23 cellular contexts compared by ENCODE assay signal in the genomic region with DNA sequence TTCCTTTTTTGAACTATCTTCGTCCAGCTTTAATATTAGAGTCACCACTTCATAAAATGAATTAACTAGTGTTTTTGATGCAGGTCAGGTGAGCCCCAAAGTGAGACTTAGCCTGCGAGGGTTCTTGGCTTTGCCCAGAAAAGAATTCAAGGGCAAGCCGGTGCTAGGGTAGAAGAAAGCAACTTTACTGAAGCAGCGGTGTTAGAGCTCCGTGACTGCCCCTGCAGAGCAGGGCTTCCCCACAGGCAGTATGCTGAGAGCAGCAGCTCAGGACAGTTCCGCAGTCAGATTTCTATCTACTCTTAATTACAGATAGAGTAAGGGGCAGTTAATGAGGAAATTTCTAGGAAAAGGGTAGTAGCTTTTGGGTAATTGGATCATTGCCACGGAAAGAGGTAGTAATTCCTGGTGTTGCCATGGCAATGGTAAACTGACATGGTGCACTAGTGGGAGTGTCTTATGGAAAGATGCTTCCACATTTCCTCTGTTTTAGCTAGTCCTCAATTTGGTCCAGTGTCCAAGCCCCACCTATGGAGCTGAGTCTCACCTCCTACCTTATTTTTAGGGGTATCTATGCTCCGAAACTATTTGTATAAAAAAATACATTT.
"Had no signal": no experiment of that assay in that cellular context is flagged by ENCODE, and none has a peak within 500 bp of the region (broad histone marks: within the 10 kb centered on the region; RNA-seq: fewer than 3 reads in every experiment).

No MANE protein-coding gene starts in this region.

- H3K27me3 ChIP-seq: colonic mucosa, hepatocyte, pancreas, suprapubic skin, thyroid gland had no signal

- H3K4me3 ChIP-seq: colonic mucosa, hepatocyte, pancreas, suprapubic skin, thyroid gland had no signal

- H3K27ac ChIP-seq: colonic mucosa, hepatocyte, pancreas, suprapubic skin, thyroid gland had no signal

- H2AFZ ChIP-seq: hepatocyte had no signal

- H3K4me1 Mint-ChIP-seq: endodermal cell, natural killer cell, neural crest cell had no signal

- H3K4me2 ChIP-seq: hepatocyte had no signal

- DNase-seq: colonic mucosa; effector CD4-positive, alpha-beta T cell; endodermal cell; erythroblast; foreskin melanocyte; head of caudate nucleus; left colon; mammary epithelial cell; natural killer cell; occipital lobe; pancreas; right cardiac atrium; small intestine; stimulated activated CD4-positive, alpha-beta T cell treated with anti-CD3 and anti-CD28 coated beads, Interleukin-2, amount 100 ng/mL, for 48 hours; stimulated activated naive CD8-positive, alpha-beta T cell treated with anti-CD3 and anti-CD28 coated beads, Interleukin-15, Interleukin-2, amounts not matched to agents 100 U/mL and 50 U/mL, for 24 hours; thyroid gland had no signal

- H3K9me3 Mint-ChIP-seq: endodermal cell, natural killer cell, neural crest cell, type B pancreatic cell had no signal

- H3K27ac Mint-ChIP-seq: endodermal cell, natural killer cell, progenitor cell of endocrine pancreas, type B pancreatic cell had no signal

- ATAC-seq: left colon; natural killer cell; pancreas; right cardiac atrium; stimulated activated naive CD8-positive, alpha-beta T cell treated with anti-CD3 and anti-CD28 coated beads, Interleukin-15, Interleukin-2, amounts not matched to agents 100 U/mL and 50 U/mL, for 24 hours had no signal

- H3K36me3 Mint-ChIP-seq: natural killer cell, type B pancreatic cell had no signal

- FAIRE-seq: endothelial cell of umbilical vein, small intestine, urothelium cell line had no signal

- H3K9me3 ChIP-seq: colonic mucosa, pancreas, suprapubic skin, thyroid gland had no signal

- H3K4me3 Mint-ChIP-seq: endodermal cell, natural killer cell, neural crest cell, type B pancreatic cell had no signal

- H3K79me2 ChIP-seq: hepatocyte had no signal

- H3K36me3 ChIP-seq: colonic mucosa, pancreas, suprapubic skin, thyroid gland had no signal

- H3K4me1 ChIP-seq: colonic mucosa, pancreas, suprapubic skin, thyroid gland had no signal
